In genomic region chr3:23041918-23042696, GRCh38 we compare ENCODE assay signal across 13 cellular contexts.
DNase-seq lines count a peak whose midpoint lies in the region; ATAC-seq and TF ChIP-seq lines count a peak whose summit lies in the region.
"Had no signal": no experiment of that assay in that cellular context is flagged by ENCODE, and none has a peak within 500 bp of the region (broad histone marks: within the 10 kb centered on the region; RNA-seq: fewer than 3 reads in every experiment).

No MANE protein-coding gene starts in this region.

- H3K27me3 ChIP-seq in GM23248 (replicated peaks; ENCODE audit: insufficient read depth) (peaks cover 7% of the 10 kb centered on the region), RWPE2 (ENCODE audit: insufficient read depth, poor library complexity, severe bottlenecking) (no peaks in the 10 kb centered on the region), gastroesophageal sphincter (no peaks in the 10 kb centered on the region), gastrocnemius medialis (no peaks in the 10 kb centered on the region), stomach (no peaks in the 10 kb centered on the region), hepatocyte (no peaks in the 10 kb centered on the region)

- ATAC-seq in RWPE2 (ENCODE audit: low read depth) (peak; percentile 92), gastroesophageal sphincter (peak; percentile 62), gastrocnemius medialis (peak; percentile 30 to 39), HG03135 (IDR thresholded peaks at IDR 0.05; ENCODE audit: unreplicated experiment) (no peak)

- H3F3A ChIP-seq in GM23248 (ENCODE audit: insufficient read depth) = no peaks in the 10 kb centered on the region

- TF ChIP-seq CTCF in RWPE2 (IDR thresholded peaks at IDR 0.05; ENCODE audit: poor library complexity, severe bottlenecking) = no peak
- TF ChIP-seq CTCF in gastroesophageal sphincter (IDR thresholded peaks at IDR 0.05) = no peak
- no peak for TF ChIP-seq CTCF in gastrocnemius medialis (IDR thresholded peaks at IDR 0.05 in 4 of 5, conservative IDR thresholded peaks at IDR 0.05 in 1 of 5)
- no peak for TF ChIP-seq CTCF in stomach (IDR thresholded peaks at IDR 0.05)
- no peak for TF ChIP-seq CTCF in hepatocyte (IDR thresholded peaks at IDR 0.05; ENCODE audit: poor library complexity)

- TF ChIP-seq EP300 in gastroesophageal sphincter (IDR thresholded peaks at IDR 0.05) = no peak
- no peak for TF ChIP-seq EP300 in stomach (IDR thresholded peaks at IDR 0.05)

- H3K36me3 ChIP-seq in GM23248 (ENCODE audit: low read depth) = no peaks in the 10 kb centered on the region
- no peaks in the 10 kb centered on the region for H3K36me3 ChIP-seq in RWPE2 (ENCODE audit: low read depth)
- no peaks in the 10 kb centered on the region for H3K36me3 ChIP-seq in gastroesophageal sphincter
- H3K36me3 ChIP-seq in gastrocnemius medialis = no peaks in the 10 kb centered on the region
- no peaks in the 10 kb centered on the region for H3K36me3 ChIP-seq in stomach
- no peaks in the 10 kb centered on the region for H3K36me3 ChIP-seq in hepatocyte (replicated peaks; ENCODE audit: insufficient read depth, low read depth)

- in situ Hi-C loops in GM23248 (cut with MboI) = no loop called here
- in situ Hi-C loops in gastrocnemius medialis (cut with MboI; ENCODE audit: low sequenced_read_pairs in 4 of 4) = no loop called here

- H3K4me1 ChIP-seq in GM23248 (ENCODE audit: insufficient read depth) (peaks cover 13% of the 10 kb centered on the region), RWPE2 (ENCODE audit: insufficient read depth, poor library complexity, severe bottlenecking) (peaks cover 21% of the 10 kb centered on the region), gastroesophageal sphincter (peaks cover 0 to 22% (median 3%) of the 10 kb centered on the region in 3 donors), gastrocnemius medialis (peaks cover 0 to 9% of the 10 kb centered on the region in 2 donors), stomach (no peaks in the 10 kb centered on the region), hepatocyte (ENCODE audit: insufficient read depth) (no peaks in the 10 kb centered on the region)

- DNase-seq in GM23248 = peak; percentile 37
- no peak for DNase-seq in RWPE2 (ENCODE audit: low spot score)
- DNase-seq in gastrocnemius medialis = peak in 1 of 2 donors; percentile 18
- no peak for DNase-seq in SHP77 treated with DMSO at 0.1 percent for 48 hours (lab: John Stamatoyannopoulos, UW)
- no peak for DNase-seq in stomach
- no peak for DNase-seq in hepatocyte (ENCODE audit: low spot score)
- DNase-seq: activated naive CD8-positive, alpha-beta T cell treated with anti-CD3 and anti-CD28 coated beads, Interleukin-2, amount 10 ng/mL, durations not matched to agents 7 days and 5 days; KBM-7; NCI-H2227 treated with DMSO at 0.1 percent for 48 hours; SK-N-SH; stimulated activated CD4-positive, alpha-beta T cell treated with anti-CD3 and anti-CD28 coated beads, Interleukin-12 subunit alpha, Interleukin-12 subunit beta, amount 100 ng/mL, for 4 hours had no signal

- H3K79me2 ChIP-seq in GM23248 (ENCODE audit: insufficient read depth) (no peaks in the 10 kb centered on the region), hepatocyte (no peaks in the 10 kb centered on the region)

- intact Hi-C loops in gastrocnemius medialis (cut with DNase I; ENCODE audit: low total_unique reads) = no loop called here
- intact Hi-C loops in stomach (cut with DNase I; ENCODE audit: low total_unique reads) = no loop called here

- no peak overlapping the region for H2AFZ ChIP-seq in GM23248
- H2AFZ ChIP-seq in hepatocyte = no peak overlapping the region

- H3K27ac ChIP-seq in GM23248 (no peak overlapping the region), RWPE2 (ENCODE audit: poor library complexity, severe bottlenecking) (peak overlapping the region; percentile 46), gastroesophageal sphincter (peak overlapping the region in 2 of 4 donors; percentile 24 to 25), gastrocnemius medialis (no peak overlapping the region), stomach (no peak overlapping the region), hepatocyte (no peak overlapping the region)

- WGBS in GM23248 (ENCODE audit: low coverage in 1 of 2, low lambda C conversion rate in 2 of 2, missing lambda C conversion rate in 2 of 2), 2 experiments = 11 to 30% methylated on average over 4 of the region's 4 CpGs
- WGBS in gastroesophageal sphincter (ENCODE audit: low coverage in 1 of 2), 2 donors = 52 to 55% methylated on average over 4 of the region's 4 CpGs
- WGBS in stomach, 5 donors = 38 to 57% (median 52%) methylated on average over 4 of the region's 4 CpGs
- WGBS in hepatocyte (ENCODE audit: low lambda C conversion rate, missing lambda C conversion rate) = 88% methylated on average over 4 of the region's 4 CpGs

- H3K9ac ChIP-seq in GM23248 = no peak overlapping the region
- H3K9ac ChIP-seq: SK-N-SH had no signal

- H3K4me2 ChIP-seq in GM23248 (ENCODE audit: unreplicated experiment) = no peak overlapping the region
- H3K4me2 ChIP-seq in hepatocyte = no peak overlapping the region
- H3K4me2 ChIP-seq: SK-N-SH had no signal

- H3K4me3 ChIP-seq in GM23248 = no peak overlapping the region
- no peak overlapping the region for H3K4me3 ChIP-seq in RWPE2 (ENCODE audit: severe bottlenecking)
- no peak overlapping the region for H3K4me3 ChIP-seq in gastroesophageal sphincter
- no peak overlapping the region for H3K4me3 ChIP-seq in gastrocnemius medialis
- no peak overlapping the region for H3K4me3 ChIP-seq in stomach
- no peak overlapping the region for H3K4me3 ChIP-seq in hepatocyte

- H3K9me2 ChIP-seq in GM23248 (ENCODE audit: insufficient read depth) (no peaks in the 10 kb centered on the region), hepatocyte (replicated peaks; ENCODE audit: insufficient read depth) (no peaks in the 10 kb centered on the region)
- H3K9me2 ChIP-seq: SK-N-SH had no signal

- H3K9me3 ChIP-seq in GM23248 (ENCODE audit: low read depth) = no peaks in the 10 kb centered on the region
- H3K9me3 ChIP-seq in RWPE2 (ENCODE audit: severe bottlenecking) = peaks cover 2% of the 10 kb centered on the region
- peaks cover 0 to 12% (median 0%) of the 10 kb centered on the region in 3 donors for H3K9me3 ChIP-seq in gastroesophageal sphincter
- H3K9me3 ChIP-seq in gastrocnemius medialis = no peaks in the 10 kb centered on the region
- peaks cover 0 to 16% (median 0%) of the 10 kb centered on the region in 4 donors for H3K9me3 ChIP-seq in stomach
- no peaks in the 10 kb centered on the region for H3K9me3 ChIP-seq in hepatocyte (ENCODE audit: low read depth)

- TF ChIP-seq POLR2A in gastroesophageal sphincter (IDR thresholded peaks at IDR 0.05) (no peak), gastrocnemius medialis (IDR thresholded peaks at IDR 0.05) (no peak), stomach (IDR thresholded peaks at IDR 0.05) (no peak)

- H4K20me1 ChIP-seq in GM23248 (ENCODE audit: insufficient read depth) (no peaks in the 10 kb centered on the region), hepatocyte (ENCODE audit: insufficient read depth, poor library complexity, severe bottlenecking) (no peaks in the 10 kb centered on the region)
